8 cellular contexts compared by ENCODE assay signal in genomic region chr1:53393325-53393792, GRCh38.
DNase-seq lines count a peak whose midpoint lies in the region; ATAC-seq and TF ChIP-seq lines count a peak whose summit lies in the region.

No MANE protein-coding gene starts in this region.

- intact Hi-C loops in adrenal gland (cut with DNase I) = loop anchor here in 1 of 2 donors (2.0 kb wide), 1 partner anchor 115 kb away; no protein-coding TSS in a partner anchor
- intact Hi-C loops in left ventricle myocardium inferior (cut with micrococcal nuclease) = loop anchor here (5.0 kb wide), 1 partner anchor 116 kb away; no protein-coding TSS in a partner anchor

- H3K27me3 ChIP-seq in adrenal gland (no peaks in the 10 kb centered on the region), left ventricle myocardium inferior (ENCODE audit: low read depth) (peaks cover 37% of the 10 kb centered on the region)

- ATAC-seq in T-cell (replicated peaks in 1 of 4) (peak; percentile 67 to 79 (median 72)), HG03460 (IDR thresholded peaks at IDR 0.05; ENCODE audit: unreplicated experiment) (no peak)

- peak overlapping the region in 1 of 2 donors; percentile 72 for H3K27ac Mint-ChIP-seq in T-cell

- H3K9me3 Mint-ChIP-seq in T-cell = no peaks in the 10 kb centered on the region

- H3K27ac ChIP-seq in adrenal gland = no peak overlapping the region
- H3K27ac ChIP-seq in left ventricle myocardium inferior (replicated peaks) = no peak overlapping the region

- CTCF ChIA-PET in T-cell (lab: Charles Lee) = interaction anchor here (0.6 to 3.2 kb wide), 8 partner anchors 20 to 117 kb away, joined by 3 to 23 read pairs (median 3); no protein-coding TSS in a partner anchor

- no peak overlapping the region for H3K4me3 Mint-ChIP-seq in T-cell

- no peak overlapping the region for H3K4me3 ChIP-seq in adrenal gland
- no peak overlapping the region for H3K4me3 ChIP-seq in left ventricle myocardium inferior

- POLR2A ChIA-PET in T-cell (lab: Charles Lee) = interaction anchor here in 1 of 2 donors (0.6 kb wide), 1 partner anchor 41 kb away, joined by 3 read pairs; no protein-coding TSS in a partner anchor

- H3K4me1 ChIP-seq in adrenal gland (replicated peaks in 1 of 2) = no peaks in the 10 kb centered on the region
- no peaks in the 10 kb centered on the region for H3K4me1 ChIP-seq in left ventricle myocardium inferior

- 11 to 15% (median 12%) methylated on average over 10 of the region's 10 CpGs for WGBS in adrenal gland, 4 donors

- H3K36me3 ChIP-seq in adrenal gland (replicated peaks in 1 of 2) = no peaks in the 10 kb centered on the region
- no peaks in the 10 kb centered on the region for H3K36me3 ChIP-seq in left ventricle myocardium inferior

- H3K27me3 Mint-ChIP-seq in T-cell = peaks cover 0 to 3% of the 10 kb centered on the region in 2 donors

- no peaks in the 10 kb centered on the region for H3K36me3 Mint-ChIP-seq in T-cell

- peaks cover 0 to 2% (median 0%) of the 10 kb centered on the region in 3 donors for H3K4me1 Mint-ChIP-seq in T-cell

- TF ChIP-seq POLR2A in adrenal gland (IDR thresholded peaks at IDR 0.05) = no peak

- H3K9me3 ChIP-seq in adrenal gland (replicated peaks in 1 of 3) (no peaks in the 10 kb centered on the region), left ventricle myocardium inferior (replicated peaks) (no peaks in the 10 kb centered on the region)

- TF ChIP-seq CTCF in adrenal gland (IDR thresholded peaks at IDR 0.05) (peak; percentile 83 to 94 (median 92)), left ventricle myocardium inferior (IDR thresholded peaks at IDR 0.05; ENCODE audit: borderline replicate concordance) (peak; percentile 94)

- DNase-seq in NK-92 treated with Interleukin-12 subunit alpha and Interleukin-12 subunit beta, amount 100 ng/mL, for 24 hours (lab: John Stamatoyannopoulos, UW) = peak; percentile 48
- DNase-seq in NK-92 (lab: John Stamatoyannopoulos, UW; ENCODE audit: unreplicated experiment) (no peak), MV-4-11 (lab: John Stamatoyannopoulos, UW) (peak; percentile 6), T-cell (peak in 32 of 34 experiments; percentile 19 to 77 (median 56)), adrenal gland (peak; percentile 65 to 89 (median 76)), left ventricle myocardium inferior (peak; percentile 73), retina (peak; percentile 93)
